ENCODE assay signal across 2 cellular contexts in the genomic region with DNA sequence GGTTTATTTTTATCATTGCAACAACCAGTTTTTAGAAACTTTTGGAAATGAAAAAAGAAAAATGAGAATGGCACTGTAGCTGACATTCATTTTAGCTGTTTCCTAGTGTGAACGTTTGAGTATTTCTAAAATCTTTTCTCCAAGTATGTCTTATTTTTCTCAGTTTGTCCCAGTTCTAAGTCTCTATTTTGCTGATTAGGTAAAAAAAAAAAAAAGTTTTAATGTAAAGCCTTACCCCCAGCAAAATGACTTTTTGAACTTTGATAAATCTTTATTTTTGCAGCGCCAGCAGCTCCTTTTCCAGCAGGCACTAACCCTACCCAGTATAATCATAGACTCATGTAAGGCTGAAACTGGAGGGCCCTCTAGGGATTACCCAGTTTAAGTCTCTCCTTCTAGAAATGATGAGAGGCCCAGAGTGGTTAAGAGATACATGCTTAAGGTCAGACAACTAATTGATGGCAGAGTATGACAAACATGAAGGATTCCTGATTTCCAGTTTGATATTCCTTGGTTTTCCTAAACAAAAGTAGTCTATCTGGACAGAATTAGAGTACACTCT.
TF ChIP-seq lines count a peak whose summit lies in the region.

No MANE protein-coding gene starts in this region.

TF ChIP-seq in IMR-90, 13 proteins besides CTCF, POLR2A, EP300 and RAD21:
- no peak for TF ChIP-seq NFE2L2 (IDR thresholded peaks at IDR 0.05; ENCODE audit: low read depth, low read length)
- no peak for TF ChIP-seq BHLHE40 (IDR thresholded peaks at IDR 0.05; ENCODE audit: low read depth, low read length)
- TF ChIP-seq RFX5 (IDR thresholded peaks at IDR 0.05; ENCODE audit: low read depth, low read length): no peak
- no peak for TF ChIP-seq CEBPB (IDR thresholded peaks at IDR 0.05; ENCODE audit: low read depth, low read length)
- no peak for TF ChIP-seq MAZ (IDR thresholded peaks at IDR 0.05; ENCODE audit: borderline replicate concordance, low read depth, low read length)
- TF ChIP-seq MAFK (IDR thresholded peaks at IDR 0.05; ENCODE audit: low read depth, low read length): peak; percentile 84
- TF ChIP-seq, protein P1, sequence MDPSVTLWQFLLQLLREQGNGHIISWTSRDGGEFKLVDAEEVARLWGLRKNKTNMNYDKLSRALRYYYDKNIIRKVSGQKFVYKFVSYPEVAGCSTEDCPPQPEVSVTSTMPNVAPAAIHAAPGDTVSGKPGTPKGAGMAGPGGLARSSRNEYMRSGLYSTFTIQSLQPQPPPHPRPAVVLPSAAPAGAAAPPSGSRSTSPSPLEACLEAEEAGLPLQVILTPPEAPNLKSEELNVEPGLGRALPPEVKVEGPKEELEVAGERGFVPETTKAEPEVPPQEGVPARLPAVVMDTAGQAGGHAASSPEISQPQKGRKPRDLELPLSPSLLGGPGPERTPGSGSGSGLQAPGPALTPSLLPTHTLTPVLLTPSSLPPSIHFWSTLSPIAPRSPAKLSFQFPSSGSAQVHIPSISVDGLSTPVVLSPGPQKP (IDR thresholded peaks at IDR 0.05; ENCODE audit: borderline replicate concordance, low read depth, low read length): no peak
- TF ChIP-seq RCOR1 (IDR thresholded peaks at IDR 0.05; ENCODE audit: insufficient replicate concordance, low read length): no peak

TF ChIP-seq in H1, 55 proteins besides CTCF, POLR2A, EP300 and RAD21:
- TF ChIP-seq SIX5 (IDR thresholded peaks at IDR 0.05; ENCODE audit: low read depth, low read length): no peak
- no peak for TF ChIP-seq CREB1 (IDR thresholded peaks at IDR 0.05)
- TF ChIP-seq POU5F1 (IDR thresholded peaks at IDR 0.05; ENCODE audit: low read depth, low read length): no peak
- TF ChIP-seq KDM4A (IDR thresholded peaks at IDR 0.05; ENCODE audit: low read depth, low read length, severe bottlenecking): no peak
- TF ChIP-seq RXRA (IDR thresholded peaks at IDR 0.05; ENCODE audit: insufficient read depth, low read depth, low read length): no peak
- no peak for TF ChIP-seq SP1 (IDR thresholded peaks at IDR 0.05; ENCODE audit: low read depth, low read length)
- no peak for TF ChIP-seq SP2 (IDR thresholded peaks at IDR 0.05; ENCODE audit: low read length)
- no peak for TF ChIP-seq JUN (IDR thresholded peaks at IDR 0.05; ENCODE audit: low read depth, low read length)
- no peak for TF ChIP-seq RBBP5 (IDR thresholded peaks at IDR 0.05; ENCODE audit: borderline replicate concordance, low read depth, low read length)
- TF ChIP-seq JUND (IDR thresholded peaks at IDR 0.05; ENCODE audit: low read length): no peak
- TF ChIP-seq HDAC2 (IDR thresholded peaks at IDR 0.05; ENCODE audit: borderline replicate concordance in 1 of 2, low read depth in 2 of 2, low read length in 2 of 2): no peak
- TF ChIP-seq NANOG (IDR thresholded peaks at IDR 0.05; ENCODE audit: insufficient read depth, low read depth, low read length, poor library complexity, severe bottlenecking): no peak
- no peak for TF ChIP-seq EGR1 (IDR thresholded peaks at IDR 0.05; ENCODE audit: borderline replicate concordance, low read depth, low read length)
- TF ChIP-seq TAF7 (optimal IDR thresholded peaks at IDR 0.05; ENCODE audit: borderline replicate concordance, low read depth, low read length): no peak
- no peak for TF ChIP-seq TEAD4 (IDR thresholded peaks at IDR 0.05; ENCODE audit: low read depth, low read length)
TF ChIP-seq in H1: peak in this region for 0.
